Comparison of ENCODE assay signal across 28 cellular contexts in the genomic region with DNA sequence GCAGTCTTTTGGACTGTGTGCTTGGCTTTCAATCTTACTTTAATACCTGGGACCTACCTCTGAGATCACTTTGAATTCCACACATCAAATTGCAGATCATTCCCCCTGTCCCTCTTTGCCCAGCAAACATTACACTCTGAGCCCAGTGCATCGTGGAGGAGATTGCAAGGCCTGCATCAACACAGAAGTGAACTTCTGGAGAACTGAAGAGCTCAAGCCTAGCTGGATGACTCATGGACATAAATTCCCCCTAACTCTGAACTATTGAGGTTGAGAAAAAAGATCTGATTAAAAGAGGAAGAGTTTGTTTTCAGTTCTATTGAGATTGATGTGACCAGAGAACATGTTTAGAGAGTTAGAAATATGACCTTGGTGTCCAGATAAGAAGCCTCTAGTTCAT.
DNase-seq lines count a peak whose midpoint lies in the region; TF ChIP-seq lines count a peak whose summit lies in the region.
"Had no signal": no experiment of that assay in that cellular context is flagged by ENCODE, and none has a peak within 500 bp of the region (broad histone marks: within the 10 kb centered on the region; RNA-seq: fewer than 3 reads in every experiment).

No MANE protein-coding gene starts in this region.

- intact Hi-C loops in activated CD4-positive, alpha-beta memory T cell treated with anti-CD3 and anti-CD28 coated beads for 36 hours (cut with micrococcal nuclease), result loop anchor here (1.0 to 5.0 kb wide), 3 partner anchors 72 to 316 kb away; no protein-coding TSS in a partner anchor
- intact Hi-C loops in esophagus squamous epithelium (cut with DNase I), result no loop called here

- CTCF ChIA-PET in activated CD4-positive, alpha-beta memory T cell treated with anti-CD3 and anti-CD28 coated beads for 36 hours (lab: Charles Lee), result interaction anchor here (0.8 kb wide), 1 partner anchor 134 kb away, joined by 3 read pairs; no protein-coding TSS in a partner anchor
- CTCF ChIA-PET in activated CD4-positive, alpha-beta memory T cell treated with anti-CD3 and anti-CD28 coated beads, Interleukin-2, amount 10 ng/mL, durations not matched to agents 7 days and 5 days (lab: Charles Lee), result no interaction called here

- POLR2A ChIA-PET in activated CD4-positive, alpha-beta memory T cell treated with anti-CD3 and anti-CD28 coated beads for 36 hours (lab: Charles Lee), result no interaction called here
- POLR2A ChIA-PET in activated CD4-positive, alpha-beta memory T cell treated with anti-CD3 and anti-CD28 coated beads, Interleukin-2, amount 10 ng/mL, durations not matched to agents 7 days and 5 days (lab: Charles Lee), result no interaction called here

- TF ChIP-seq CTCF in OCI-LY3 (IDR thresholded peaks at IDR 0.05; ENCODE audit: low read depth, low read length) (no peak), astrocyte of the spinal cord (IDR thresholded peaks at IDR 0.05; ENCODE audit: low read depth, low read length) (no peak), esophagus squamous epithelium (IDR thresholded peaks at IDR 0.05) (no peak)

- peak overlapping the region; percentile 21; the same call in 1 of the 2 replicates for H3K27ac ChIP-seq in OCI-LY3 (ENCODE audit: low read length)
- H3K27ac ChIP-seq in esophagus squamous epithelium, result no peak overlapping the region
- H3K27ac ChIP-seq: A549, thyroid gland, uterus had no signal

- 0 to 50% methylated on average over 1 of the region's 1 CpG for WGBS in esophagus squamous epithelium, 2 donors

- H3K27ac Mint-ChIP-seq in activated CD4-positive, alpha-beta memory T cell treated with anti-CD3 and anti-CD28 coated beads for 36 hours, result peak overlapping the region; percentile 44
- H3K27ac Mint-ChIP-seq in activated CD4-positive, alpha-beta memory T cell treated with anti-CD3 and anti-CD28 coated beads, Interleukin-2, amount 10 ng/mL, durations not matched to agents 7 days and 5 days, result no peak overlapping the region
- H3K27ac Mint-ChIP-seq: GM23338, IgD-negative memory B cell, WTC11 had no signal

- DNase-seq in activated CD4-positive, alpha-beta memory T cell treated with anti-CD3 and anti-CD28 coated beads for 36 hours, result peak; percentile 18
- DNase-seq in activated CD4-positive, alpha-beta memory T cell treated with anti-CD3 and anti-CD28 coated beads, Interleukin-2, amount 10 ng/mL, durations not matched to agents 7 days and 5 days, result no peak
- peak; percentile 9 for DNase-seq in CD1c-positive myeloid dendritic cell (ENCODE audit: extremely low spot score)
- peak; percentile 3 for DNase-seq in astrocyte of the spinal cord (ENCODE audit: low read depth, low spot score)
- no peak for DNase-seq in HAP-1 (ENCODE audit: low spot score in 2 of 2)
- DNase-seq in esophagus squamous epithelium (lab: John Stamatoyannopoulos, UW), result no peak
- no peak for DNase-seq in DMS 273 (lab: John Stamatoyannopoulos, UW; ENCODE audit: unreplicated experiment)
- DNase-seq: Calu3; CD4-positive, CD25-positive, alpha-beta regulatory T cell; central memory CD4-positive, alpha-beta T cell; cortex of kidney; DMS79 treated with DMSO at 0.1 percent for 48 hours; effector memory CD8-positive, alpha-beta T cell; GDM1; glutamatergic neuron; mammary epithelial cell; NCI-H1048; NCI-H1694; NCI-H446; NCI-H748 treated with DMSO at 0.1 percent for 48 hours; T1000; thyroid gland; uterus had no signal

- no peaks in the 10 kb centered on the region for H4K20me1 ChIP-seq in OCI-LY3 (ENCODE audit: insufficient read depth, low read length)

- H3K36me3 ChIP-seq in OCI-LY3 (replicated peaks; ENCODE audit: low read depth, low read length) (no peaks in the 10 kb centered on the region), HAP-1 (replicated peaks) (no peaks in the 10 kb centered on the region), esophagus squamous epithelium (no peaks in the 10 kb centered on the region)
- H3K36me3 ChIP-seq: thyroid gland, uterus had no signal

- no peaks in the 10 kb centered on the region for H3K9me3 Mint-ChIP-seq in activated CD4-positive, alpha-beta memory T cell treated with anti-CD3 and anti-CD28 coated beads for 36 hours
- no peaks in the 10 kb centered on the region for H3K9me3 Mint-ChIP-seq in activated CD4-positive, alpha-beta memory T cell treated with anti-CD3 and anti-CD28 coated beads, Interleukin-2, amount 10 ng/mL, durations not matched to agents 7 days and 5 days
- H3K9me3 Mint-ChIP-seq: CD4-positive, CD25-positive, alpha-beta regulatory T cell; effector memory CD8-positive, alpha-beta T cell; GM23338; WTC11 had no signal

- H3K27me3 Mint-ChIP-seq in activated CD4-positive, alpha-beta memory T cell treated with anti-CD3 and anti-CD28 coated beads for 36 hours, result no peaks in the 10 kb centered on the region
- no peaks in the 10 kb centered on the region for H3K27me3 Mint-ChIP-seq in activated CD4-positive, alpha-beta memory T cell treated with anti-CD3 and anti-CD28 coated beads, Interleukin-2, amount 10 ng/mL, durations not matched to agents 7 days and 5 days
- H3K27me3 Mint-ChIP-seq: IgD-negative memory B cell had no signal

- peaks cover 17% of the 10 kb centered on the region for H3K4me1 Mint-ChIP-seq in activated CD4-positive, alpha-beta memory T cell treated with anti-CD3 and anti-CD28 coated beads for 36 hours (ENCODE audit: low read depth)
- peaks cover 16% of the 10 kb centered on the region for H3K4me1 Mint-ChIP-seq in activated CD4-positive, alpha-beta memory T cell treated with anti-CD3 and anti-CD28 coated beads, Interleukin-2, amount 10 ng/mL, durations not matched to agents 7 days and 5 days
- H3K4me1 Mint-ChIP-seq: CD4-positive, CD25-positive, alpha-beta regulatory T cell had no signal

- H3K36me3 Mint-ChIP-seq in activated CD4-positive, alpha-beta memory T cell treated with anti-CD3 and anti-CD28 coated beads for 36 hours, result no peaks in the 10 kb centered on the region
- H3K36me3 Mint-ChIP-seq in activated CD4-positive, alpha-beta memory T cell treated with anti-CD3 and anti-CD28 coated beads, Interleukin-2, amount 10 ng/mL, durations not matched to agents 7 days and 5 days (ENCODE audit: low read depth), result no peaks in the 10 kb centered on the region
- H3K36me3 Mint-ChIP-seq: CD4-positive, CD25-positive, alpha-beta regulatory T cell; IgD-negative memory B cell; WTC11 had no signal

- no peak for TF ChIP-seq POLR2A in esophagus squamous epithelium (IDR thresholded peaks at IDR 0.05)

- H3K4me3 ChIP-seq in OCI-LY3 (ENCODE audit: low read length) (no peak overlapping the region), astrocyte of the spinal cord (ENCODE audit: low read depth, low read length) (no peak overlapping the region), HAP-1 (no peak overlapping the region), esophagus squamous epithelium (no peak overlapping the region)
- H3K4me3 ChIP-seq: A549, GM23338, thyroid gland, uterus had no signal

- H3K9me3 ChIP-seq in OCI-LY3 (ENCODE audit: insufficient read depth, low read length), result no peaks in the 10 kb centered on the region; the same call in 1 of the 2 replicates
- H3K9me3 ChIP-seq in HAP-1, result no peaks in the 10 kb centered on the region
- H3K9me3 ChIP-seq in esophagus squamous epithelium, result no peaks in the 10 kb centered on the region
- H3K9me3 ChIP-seq: A549, thyroid gland, uterus had no signal

- peak overlapping the region; percentile 8; the same call in 1 of the 2 replicates for H3K4me2 ChIP-seq in OCI-LY3 (ENCODE audit: low read length)
- H3K4me2 ChIP-seq: A549, GM23338 had no signal

- in situ Hi-C loops in astrocyte of the spinal cord (cut with HindIII; ENCODE audit: low sequenced_read_pairs), result no loop called here
- in situ Hi-C loops in HAP-1 (cut with MboI; ENCODE audit: low sequenced_read_pairs), result no loop called here

- no peaks in the 10 kb centered on the region for H3K27me3 ChIP-seq in OCI-LY3 (ENCODE audit: low read depth, low read length)
- no peaks in the 10 kb centered on the region for H3K27me3 ChIP-seq in HAP-1 (ENCODE audit: low read depth)
- H3K27me3 ChIP-seq in esophagus squamous epithelium, result no peaks in the 10 kb centered on the region
- H3K27me3 ChIP-seq: thyroid gland, uterus had no signal

- H3K79me2 ChIP-seq in OCI-LY3 (ENCODE audit: low read length), result no peaks in the 10 kb centered on the region

- no peak overlapping the region for H2AFZ ChIP-seq in OCI-LY3 (ENCODE audit: low read depth, low read length)
- H2AFZ ChIP-seq: GM23338 had no signal

- peaks cover 30% of the 10 kb centered on the region for H3K4me1 ChIP-seq in OCI-LY3 (ENCODE audit: low read length)
- H3K4me1 ChIP-seq in HAP-1, result peaks cover 5% of the 10 kb centered on the region
- H3K4me1 ChIP-seq in esophagus squamous epithelium, result no peaks in the 10 kb centered on the region
- H3K4me1 ChIP-seq: A549, thyroid gland, uterus had no signal

- H3K9ac ChIP-seq in OCI-LY3 (ENCODE audit: low read length), result no peak overlapping the region

- no peak overlapping the region for H3K4me3 Mint-ChIP-seq in activated CD4-positive, alpha-beta memory T cell treated with anti-CD3 and anti-CD28 coated beads for 36 hours
- H3K4me3 Mint-ChIP-seq in activated CD4-positive, alpha-beta memory T cell treated with anti-CD3 and anti-CD28 coated beads, Interleukin-2, amount 10 ng/mL, durations not matched to agents 7 days and 5 days, result no peak overlapping the region
- H3K4me3 Mint-ChIP-seq: CD4-positive, CD25-positive, alpha-beta regulatory T cell; effector memory CD8-positive, alpha-beta T cell; GM23338; IgD-negative memory B cell; WTC11 had no signal

Comparison
In these comparisons a context has a peak if more than half of its experiments do, and no peak if none do; other contexts are left out.
1. DNase-seq: peak in activated CD4-positive, alpha-beta memory T cell treated with anti-CD3 and anti-CD28 coated beads for 36 hours (single experiment), CD1c-positive myeloid dendritic cell (single experiment) and astrocyte of the spinal cord (single experiment); none in activated CD4-positive, alpha-beta memory T cell treated with anti-CD3 and anti-CD28 coated beads, Interleukin-2, amount 10 ng/mL, durations not matched to agents 7 days and 5 days (single experiment), HAP-1 (0 of 2), esophagus squamous epithelium (single experiment) and DMS 273 (single experiment).